19 cellular contexts compared by ENCODE assay signal in the genomic region with DNA sequence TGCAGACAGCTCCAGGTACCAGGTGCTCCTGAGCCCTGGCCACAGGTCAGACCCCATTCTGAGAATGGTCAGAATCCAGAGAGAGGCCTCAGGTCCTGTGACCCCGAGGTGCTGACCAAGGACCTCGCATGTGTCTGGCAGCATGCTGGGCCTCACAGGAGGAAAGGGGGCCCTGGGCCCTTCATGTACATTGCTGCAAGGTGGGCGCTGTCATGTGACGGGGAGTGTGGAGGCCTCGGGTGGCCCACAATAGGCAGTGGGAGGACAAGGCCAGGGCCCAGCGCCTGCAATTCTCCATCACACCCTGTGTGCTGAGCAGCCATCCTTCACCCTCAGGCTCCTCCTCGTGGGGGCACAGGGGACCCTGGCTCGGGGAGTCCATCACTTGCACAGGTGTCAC. TPM values are rescaled to one million over a fixed set of nuclear protein-coding genes. Genes with fewer than 3 reads are reported as not detected.
"Had no signal": no experiment of that assay in that cellular context is flagged by ENCODE, and none has a peak within 500 bp of the region (broad histone marks: within the 10 kb centered on the region; RNA-seq: fewer than 3 reads in every experiment).

No MANE protein-coding gene starts in this region.

- H3K27me3 ChIP-seq: hepatocyte had no signal

- H3K27ac Mint-ChIP-seq: immature natural killer cell, mesothelial cell of epicardium had no signal

- DNase-seq: dorsolateral prefrontal cortex; effector CD4-positive, alpha-beta T cell; effector memory CD4-positive, alpha-beta T cell; foreskin keratinocyte; hypothalamus; immature natural killer cell; left cardiac atrium; lower lobe of right lung had no signal

- H3K4me1 ChIP-seq: esophagus muscularis mucosa, foreskin keratinocyte, gastroesophageal sphincter, left lung, lower lobe of right lung had no signal

- H3K4me2 ChIP-seq: hepatocyte had no signal

- H3K4me3 ChIP-seq: coronary artery, dorsolateral prefrontal cortex, esophagus muscularis mucosa, gastroesophageal sphincter, heart left ventricle, hepatocyte, left lung, lower lobe of right lung, mucosa of descending colon had no signal

- H3K36me3 Mint-ChIP-seq: immature natural killer cell, mesothelial cell of epicardium had no signal

- ATAC-seq: foreskin keratinocyte, gastroesophageal sphincter, heart left ventricle, left cardiac atrium, left lung, lower lobe of right lung, mucosa of descending colon had no signal

- FAIRE-seq: colon, endothelial cell of umbilical vein, frontal cortex had no signal

- H3K9me3 ChIP-seq: esophagus muscularis mucosa, gastroesophageal sphincter, heart left ventricle, left lung, lower lobe of right lung, mucosa of descending colon had no signal

- H3K27ac ChIP-seq: coronary artery, dorsolateral prefrontal cortex, esophagus muscularis mucosa, foreskin keratinocyte, gastroesophageal sphincter, heart left ventricle, hepatocyte, left lung, lower lobe of right lung had no signal

- H3K79me2 ChIP-seq: hepatocyte had no signal

- H2AFZ ChIP-seq: hepatocyte had no signal

- H3K36me3 ChIP-seq: esophagus muscularis mucosa, gastroesophageal sphincter, heart left ventricle, left lung, lower lobe of right lung had no signal

- H3K4me1 Mint-ChIP-seq: immature natural killer cell had no signal

- H3K9me3 Mint-ChIP-seq: immature natural killer cell, mesothelial cell of epicardium had no signal

- H3K4me3 Mint-ChIP-seq: immature natural killer cell, mesothelial cell of epicardium had no signal

RNA-seq across cellular contexts. Expression of a gene that starts 15.5 kb away (rescaled TPM):
- polyA plus RNA-seq: hepatocyte had no signal
